Comparison of ENCODE assay signal across 10 cellular contexts in genomic region chr15:42457445-42458442, GRCh38. TPM values are rescaled to one million over a fixed set of nuclear protein-coding genes. Genes with fewer than 3 reads are reported as not detected.
A peak's percentile ranks its signal among the peaks of the same experiment; 100 is the strongest.
DNase-seq lines count a peak whose midpoint lies in the region; ATAC-seq, FAIRE-seq and TF ChIP-seq lines count a peak whose summit lies in the region.
"Had no signal": no experiment of that assay in that cellular context is flagged by ENCODE, and none has a peak within 500 bp of the region (broad histone marks: within the 10 kb centered on the region; RNA-seq: fewer than 3 reads in every experiment).

No MANE protein-coding gene starts in this region.

- H3K4me1 ChIP-seq in keratinocyte (ENCODE audit: control insufficient read depth, extremely low read depth, insufficient read depth, low read length) = peaks cover 10% of the 10 kb centered on the region

- H3K4me3 Mint-ChIP-seq in activated T-cell treated with anti-CD3 and anti-CD28 coated beads, Interleukin-2, amount 50 U/mL, for 72 hours = no peak overlapping the region
- H3K4me3 Mint-ChIP-seq in stimulated activated naive B cell treated with anti-CD40 and anti-IgM and Interleukin-4, amounts not matched to agents 10 μg/mL and 1 μg/mL and 100 μg/mL, for 72 hours = peak overlapping the region in 1 of 2 donors; percentile 25
- H3K4me3 Mint-ChIP-seq: CD4-positive, CD25-positive, alpha-beta regulatory T cell had no signal

- DNase-seq in activated T-cell treated with anti-CD3 and anti-CD28 coated beads, Interleukin-2, amount 50 U/mL, for 72 hours = no peak
- DNase-seq in activated T-cell treated with anti-CD3 and anti-CD28 coated beads, Interleukin-2, amount 50 U/mL, for 1 hour = no peak
- peak; percentile 91 to 98 for DNase-seq in cardiac fibroblast (ENCODE audit: low read depth in 2 of 2)
- DNase-seq in keratinocyte (ENCODE audit: low read depth, low spot score) = no peak
- no peak for DNase-seq in stimulated activated naive B cell treated with anti-CD40 and anti-IgM and Interleukin-4, amounts not matched to agents 10 μg/mL and 1 μg/mL and 100 μg/mL, for 72 hours
- DNase-seq in NCI-H1092 (lab: John Stamatoyannopoulos, UW) = no peak
- DNase-seq: CD4-positive, CD25-positive, alpha-beta regulatory T cell had no signal

- peak; percentile 69 for FAIRE-seq in keratinocyte (lab: Jason Lieb, UNC)
- FAIRE-seq: colon had no signal

- peak overlapping the region; percentile 22 for H3K4me2 ChIP-seq in keratinocyte (ENCODE audit: control insufficient read depth, extremely low read depth, insufficient read depth, low read depth, low read length)

- no peaks in the 10 kb centered on the region for H3K27me3 ChIP-seq in keratinocyte (ENCODE audit: control insufficient read depth, extremely low read depth, insufficient read depth, low read length)

- no peaks in the 10 kb centered on the region for H3K9me1 ChIP-seq in keratinocyte (ENCODE audit: control insufficient read depth, extremely low read depth, insufficient read depth, low read length)

- H3K27me3 Mint-ChIP-seq in activated T-cell treated with anti-CD3 and anti-CD28 coated beads, Interleukin-2, amount 50 U/mL, for 72 hours (ENCODE audit: low read depth) = no peaks in the 10 kb centered on the region
- no peaks in the 10 kb centered on the region for H3K27me3 Mint-ChIP-seq in stimulated activated naive B cell treated with anti-CD40 and anti-IgM and Interleukin-4, amounts not matched to agents 10 μg/mL and 1 μg/mL and 100 μg/mL, for 72 hours
- H3K27me3 Mint-ChIP-seq: CD4-positive, CD25-positive, alpha-beta regulatory T cell had no signal

- H3K36me3 Mint-ChIP-seq in activated T-cell treated with anti-CD3 and anti-CD28 coated beads, Interleukin-2, amount 50 U/mL, for 72 hours (ENCODE audit: insufficient read depth in 2 of 2) = peaks cover 0 to 4% of the 10 kb centered on the region in 2 donors
- H3K36me3 Mint-ChIP-seq in stimulated activated naive B cell treated with anti-CD40 and anti-IgM and Interleukin-4, amounts not matched to agents 10 μg/mL and 1 μg/mL and 100 μg/mL, for 72 hours = peaks cover 7 to 17% of the 10 kb centered on the region in 2 donors

- no peak overlapping the region for H2AFZ ChIP-seq in keratinocyte (ENCODE audit: control insufficient read depth, low read length)

- no peaks in the 10 kb centered on the region for H3K9me3 Mint-ChIP-seq in activated T-cell treated with anti-CD3 and anti-CD28 coated beads, Interleukin-2, amount 50 U/mL, for 72 hours
- no peaks in the 10 kb centered on the region for H3K9me3 Mint-ChIP-seq in stimulated activated naive B cell treated with anti-CD40 and anti-IgM and Interleukin-4, amounts not matched to agents 10 μg/mL and 1 μg/mL and 100 μg/mL, for 72 hours
- H3K9me3 Mint-ChIP-seq: CD4-positive, CD25-positive, alpha-beta regulatory T cell had no signal

- ATAC-seq in activated T-cell treated with anti-CD3 and anti-CD28 coated beads, Interleukin-2, amount 50 U/mL, for 72 hours (replicated peaks in 1 of 2) = no peak
- ATAC-seq in HG03432 (IDR thresholded peaks at IDR 0.05; ENCODE audit: unreplicated experiment) = peak; percentile 82
- peak; percentile 95 for ATAC-seq in stimulated activated naive B cell treated with anti-CD40 and anti-IgM and Interleukin-4, amounts not matched to agents 10 μg/mL and 1 μg/mL and 100 μg/mL, for 72 hours (replicated peaks)
- ATAC-seq in GM18498 (IDR thresholded peaks at IDR 0.05; ENCODE audit: unreplicated experiment) = no peak

- H3K4me3 ChIP-seq in cardiac fibroblast (replicated peaks in 1 of 2; ENCODE audit: low read depth in 2 of 2, low read length in 2 of 2) (peak overlapping the region; percentile 25 to 33), keratinocyte (ENCODE audit: control insufficient read depth in 2 of 3, extremely low read depth in 1 of 3, insufficient read depth in 2 of 3, low read depth in 1 of 3, low read length in 3 of 3) (no peak overlapping the region)

- no peaks in the 10 kb centered on the region for H4K20me1 ChIP-seq in keratinocyte (ENCODE audit: control insufficient read depth, extremely low read depth, insufficient read depth, low read length)

- H3K27ac ChIP-seq in keratinocyte (ENCODE audit: control insufficient read depth, insufficient read depth, low read length) = peak overlapping the region; percentile 31

- H3K9ac ChIP-seq in keratinocyte (ENCODE audit: control insufficient read depth, extremely low read depth, insufficient read depth, low read length) = no peak overlapping the region

- peaks cover 17% of the 10 kb centered on the region for H3K4me1 Mint-ChIP-seq in activated T-cell treated with anti-CD3 and anti-CD28 coated beads, Interleukin-2, amount 50 U/mL, for 72 hours (ENCODE audit: low read depth)
- H3K4me1 Mint-ChIP-seq in stimulated activated naive B cell treated with anti-CD40 and anti-IgM and Interleukin-4, amounts not matched to agents 10 μg/mL and 1 μg/mL and 100 μg/mL, for 72 hours = peaks cover 14 to 23% of the 10 kb centered on the region in 2 donors

- dilution Hi-C loops in keratinocyte (cut with MboI; ENCODE audit: extremely low pct_ligation_motif_present, low sequenced_read_pairs) = no loop called here

- peaks cover 10% of the 10 kb centered on the region for H3K79me2 ChIP-seq in keratinocyte (ENCODE audit: control insufficient read depth, insufficient read depth, low read length)

- H3K27ac Mint-ChIP-seq in activated T-cell treated with anti-CD3 and anti-CD28 coated beads, Interleukin-2, amount 50 U/mL, for 72 hours = peak overlapping the region; percentile 61
- H3K27ac Mint-ChIP-seq in stimulated activated naive B cell treated with anti-CD40 and anti-IgM and Interleukin-4, amounts not matched to agents 10 μg/mL and 1 μg/mL and 100 μg/mL, for 72 hours = peak overlapping the region; percentile 74

- H3K9me3 ChIP-seq in keratinocyte (ENCODE audit: control insufficient read depth, low read depth, low read length) = no peaks in the 10 kb centered on the region

- peaks cover 0 to 3% of the 10 kb centered on the region in 2 experiments for H3K36me3 ChIP-seq in keratinocyte (ENCODE audit: control insufficient read depth in 2 of 2, extremely low read depth in 1 of 2, insufficient read depth in 2 of 2, low read length in 2 of 2)

- TF ChIP-seq CTCF in cardiac fibroblast (IDR thresholded peaks at IDR 0.05; ENCODE audit: low read depth, low read length) = no peak
- no peak for TF ChIP-seq CTCF in keratinocyte (optimal IDR thresholded peaks at IDR 0.05 in 1 of 3, IDR thresholded peaks at IDR 0.05 in 1 of 3, conservative IDR thresholded peaks at IDR 0.05 in 1 of 3; ENCODE audit: extremely low read depth in 1 of 3, insufficient read depth in 2 of 3, low read length in 3 of 3)

RNA-seq across cellular contexts. Expression of gene ZNF106, which starts 33.2 kb away (rescaled TPM):
- 10 to 100 TPM; 51.1 to 66.2 TPM for total RNA-seq in activated T-cell treated with anti-CD3 and anti-CD28 coated beads, Interleukin-2, amount 50 U/mL, for 72 hours
- polyA plus RNA-seq in keratinocyte = 13.0 to 24.6 TPM (median 17.8 TPM) in 3 replicates
- polyA plus RNA-seq in keratinocyte (2011; ENCODE audit: low read depth) = 37.0 TPM
- 11.3 and 17.2 TPM in 2 replicates for polyA plus RNA-seq in keratinocyte (2011; cell fraction: cytosol; rRNA removed)
- polyA plus RNA-seq in keratinocyte (2011; cell fraction: nucleus; rRNA removed) = 19.3 and 27.1 TPM in 2 replicates
- polyA plus RNA-seq in keratinocyte (2012; ENCODE audit: low replicate concordance) = 9.7 and 20.3 TPM in 2 replicates
- polyA minus RNA-seq in keratinocyte = 35.1 to 95.5 TPM (median 38.4 TPM) in 3 replicates
- polyA minus RNA-seq in keratinocyte (2011; cell fraction: cytosol; rRNA and poly(A)+ RNA removed) = 23.2 TPM
- 37.1 and 67.1 TPM in 2 replicates for polyA minus RNA-seq in keratinocyte (2011; cell fraction: nucleus; rRNA and poly(A)+ RNA removed)

RNA-seq across cellular contexts. Expression of gene SNAP23, which starts 37.7 kb away (rescaled TPM):
- 10 to 100 TPM; 72.0 to 79.7 TPM for total RNA-seq in activated T-cell treated with anti-CD3 and anti-CD28 coated beads, Interleukin-2, amount 50 U/mL, for 72 hours
- polyA plus RNA-seq in keratinocyte = 37.0 to 68.4 TPM (median 55.1 TPM) in 3 replicates
- 134 TPM for polyA plus RNA-seq in keratinocyte (2011; ENCODE audit: low read depth)
- polyA plus RNA-seq in keratinocyte (2011; cell fraction: cytosol; rRNA removed) = 37.2 and 67.8 TPM in 2 replicates
- 46.3 and 63.0 TPM in 2 replicates for polyA plus RNA-seq in keratinocyte (2011; cell fraction: nucleus; rRNA removed)
- polyA plus RNA-seq in keratinocyte (2012; ENCODE audit: low replicate concordance) = 37.0 and 76.4 TPM in 2 replicates
- 12.1 to 43.1 TPM (median 24.5 TPM) in 3 replicates for polyA minus RNA-seq in keratinocyte
- 57.9 TPM for polyA minus RNA-seq in keratinocyte (2011; cell fraction: cytosol; rRNA and poly(A)+ RNA removed)
- polyA minus RNA-seq in keratinocyte (2011; cell fraction: nucleus; rRNA and poly(A)+ RNA removed) = 15.1 and 32.9 TPM in 2 replicates

Comparison
In these comparisons a context has a peak if more than half of its experiments do, and no peak if none do; other contexts are left out.
1. ATAC-seq: peak in HG03432 (single experiment) and stimulated activated naive B cell treated with anti-CD40 and anti-IgM and Interleukin-4, amounts not matched to agents 10 μg/mL and 1 μg/mL and 100 μg/mL, for 72 hours (2 of 2); none in activated T-cell treated with anti-CD3 and anti-CD28 coated beads, Interleukin-2, amount 50 U/mL, for 72 hours (0 of 2) and GM18498 (single experiment).
2. DNase-seq: peak in cardiac fibroblast (2 of 2); none in activated T-cell treated with anti-CD3 and anti-CD28 coated beads, Interleukin-2, amount 50 U/mL, for 72 hours (0 of 2), activated T-cell treated with anti-CD3 and anti-CD28 coated beads, Interleukin-2, amount 50 U/mL, for 1 hour (single experiment), keratinocyte (single experiment), stimulated activated naive B cell treated with anti-CD40 and anti-IgM and Interleukin-4, amounts not matched to agents 10 μg/mL and 1 μg/mL and 100 μg/mL, for 72 hours (single experiment) and NCI-H1092 (single experiment).
3. H3K4me3 ChIP-seq: peak in cardiac fibroblast (2 of 2); none in keratinocyte (0 of 3).